ENCODE assay signal across 17 cellular contexts in genomic region chr3:168186293-168186983, GRCh38.
A peak's percentile ranks its signal among the peaks of the same experiment; 100 is the strongest.
DNase-seq lines count a peak whose midpoint lies in the region; ATAC-seq, FAIRE-seq and TF ChIP-seq lines count a peak whose summit lies in the region.
"Had no signal": no experiment of that assay in that cellular context is flagged by ENCODE, and none has a peak within 500 bp of the region (broad histone marks: within the 10 kb centered on the region; RNA-seq: fewer than 3 reads in every experiment).

No MANE protein-coding gene starts in this region.

- H4K20me1 ChIP-seq in fibroblast of lung (ENCODE audit: control insufficient read depth, extremely low read depth, insufficient read depth, low read length), result no peaks in the 10 kb centered on the region
- H4K20me1 ChIP-seq in smooth muscle cell (ENCODE audit: low read depth), result no peaks in the 10 kb centered on the region

- no peak overlapping the region for H2AFZ ChIP-seq in fibroblast of lung (ENCODE audit: low read length)
- no peak overlapping the region for H2AFZ ChIP-seq in smooth muscle cell (ENCODE audit: low read depth)

- FAIRE-seq in HTR-8/SVneo (lab: Jason Lieb, UNC), result peak; percentile 13
- FAIRE-seq: GM12891, GM18507 had no signal

- H3K4me2 ChIP-seq in fibroblast of lung (ENCODE audit: extremely low read depth, insufficient read depth, low read length) (peak overlapping the region; percentile 11), smooth muscle cell (no peak overlapping the region)

- TF ChIP-seq CTCF in fibroblast of lung (conservative IDR thresholded peaks at IDR 0.05 in 1 of 2, IDR thresholded peaks at IDR 0.05 in 1 of 2; ENCODE audit: low read depth in 1 of 2, low read length in 2 of 2) (no peak), lung (IDR thresholded peaks at IDR 0.05; ENCODE audit: control extremely low read depth, extremely low read depth) (no peak), smooth muscle cell (IDR thresholded peaks at IDR 0.05; ENCODE audit: borderline replicate concordance, insufficient read depth, poor library complexity, severe bottlenecking) (no peak)

- 62 to 79% methylated on average over 5 of the region's 5 CpGs for WGBS in lung, 2 donors
- WGBS in smooth muscle cell (ENCODE audit: low lambda C conversion rate), result 96% methylated on average over 5 of the region's 5 CpGs

- H3K27me3 ChIP-seq in fibroblast of lung (ENCODE audit: control insufficient read depth, insufficient read depth, low read length) (no peaks in the 10 kb centered on the region), lung (ENCODE audit: control insufficient read depth, insufficient read depth) (no peaks in the 10 kb centered on the region), smooth muscle cell (ENCODE audit: low read depth) (no peaks in the 10 kb centered on the region)
- H3K27me3 ChIP-seq: MG63, SJCRH30 had no signal

- H3K4me3 Mint-ChIP-seq in T-helper 17 cell, result no peak overlapping the region

- DNase-seq in HTR-8/SVneo (ENCODE audit: insufficient read length, low spot score) (no peak), NCI-H446 (lab: John Stamatoyannopoulos, UW) (peak; percentile 21 to 52), fibroblast of lung (ENCODE audit: low read depth in 2 of 2) (peak in 1 of 2 donors; percentile 85), lung (ENCODE audit: low spot score) (no peak), smooth muscle cell (lab: John Stamatoyannopoulos, UW; ENCODE audit: unreplicated experiment) (no peak), T-helper 17 cell (no peak)
- DNase-seq in activated CD8-positive, alpha-beta memory T cell treated with anti-CD3 and anti-CD28 coated beads, Interleukin-2, amount 50 U/mL, for 48 hours, result no peak
- DNase-seq: DMS 273 treated with DMSO at 0.1 percent for 48 hours, GF-D8, MG63, NCI-H1930, NCI-H526 treated with DMSO at 0.1 percent for 48 hours, SJCRH30 had no signal

- H3K9me3 ChIP-seq in fibroblast of lung (ENCODE audit: control insufficient read depth, insufficient read depth, low read depth, low read length) (no peaks in the 10 kb centered on the region), lung (ENCODE audit: control insufficient read depth in 2 of 2, insufficient read depth in 1 of 2, low read length in 1 of 2) (no peaks in the 10 kb centered on the region), smooth muscle cell (replicated peaks; ENCODE audit: low read depth) (no peaks in the 10 kb centered on the region), T-helper 17 cell (ENCODE audit: control insufficient read depth, low read length, poor library complexity, severe bottlenecking) (no peaks in the 10 kb centered on the region)
- H3K9me3 ChIP-seq: MG63, SJCRH30 had no signal

- peaks cover 11% of the 10 kb centered on the region for H3K27me3 Mint-ChIP-seq in T-helper 17 cell

- H3K36me3 ChIP-seq in fibroblast of lung (ENCODE audit: control insufficient read depth, insufficient read depth, low read length), result no peaks in the 10 kb centered on the region
- H3K36me3 ChIP-seq in lung (ENCODE audit: control insufficient read depth in 2 of 2, insufficient read depth in 2 of 2, low read length in 2 of 2), result no peaks in the 10 kb centered on the region
- no peaks in the 10 kb centered on the region for H3K36me3 ChIP-seq in smooth muscle cell (ENCODE audit: low read depth)
- H3K36me3 ChIP-seq: MG63, SJCRH30 had no signal

- H3K36me3 Mint-ChIP-seq in T-helper 17 cell (ENCODE audit: low read depth), result no peaks in the 10 kb centered on the region

- H3K27ac ChIP-seq in fibroblast of lung (ENCODE audit: insufficient read depth, low read length), result no peak overlapping the region
- no peak overlapping the region for H3K27ac ChIP-seq in lung (ENCODE audit: low read depth in 1 of 2, low read length in 1 of 2)
- H3K27ac ChIP-seq in smooth muscle cell (ENCODE audit: low read depth), result no peak overlapping the region
- H3K27ac ChIP-seq: C4-2B, RWPE1, SJCRH30 had no signal

- no peak overlapping the region for H3K4me3 ChIP-seq in fibroblast of lung (replicated peaks in 1 of 4; ENCODE audit: control extremely low read depth in 1 of 4, insufficient read depth in 1 of 4, low read depth in 3 of 4, low read length in 4 of 4)
- no peak overlapping the region for H3K4me3 ChIP-seq in lung
- H3K4me3 ChIP-seq in smooth muscle cell, result no peak overlapping the region
- H3K4me3 ChIP-seq: MG63, SJCRH30 had no signal

- peak; percentile 30 for ATAC-seq in lung (ENCODE audit: insufficient read depth, low FRiP score)
- no peak for ATAC-seq in T-helper 17 cell

- H3K4me1 Mint-ChIP-seq in T-helper 17 cell, result no peaks in the 10 kb centered on the region

- no peaks in the 10 kb centered on the region for H3F3A ChIP-seq in smooth muscle cell (ENCODE audit: low read depth)

- H3K9ac ChIP-seq in fibroblast of lung (ENCODE audit: insufficient read depth, low read length), result no peak overlapping the region
- no peak overlapping the region for H3K9ac ChIP-seq in smooth muscle cell (ENCODE audit: low read depth)

- no peaks in the 10 kb centered on the region for H3K4me1 ChIP-seq in fibroblast of lung (ENCODE audit: control insufficient read depth, extremely low read depth, insufficient read depth, low read length)
- no peaks in the 10 kb centered on the region for H3K4me1 ChIP-seq in lung (ENCODE audit: control insufficient read depth in 2 of 2, insufficient read depth in 2 of 2, low read length in 2 of 2)
- H3K4me1 ChIP-seq in smooth muscle cell (ENCODE audit: low read depth), result no peaks in the 10 kb centered on the region
- H3K4me1 ChIP-seq: SJCRH30 had no signal

- H3K79me2 ChIP-seq in fibroblast of lung (ENCODE audit: control insufficient read depth, insufficient read depth, low read length) (no peaks in the 10 kb centered on the region), smooth muscle cell (ENCODE audit: low read depth) (no peaks in the 10 kb centered on the region)

- H3K27ac Mint-ChIP-seq in T-helper 17 cell, result no peak overlapping the region

Comparison
In these comparisons a context has a peak if more than half of its experiments do, and no peak if none do; other contexts are left out.
1. DNase-seq: peak in NCI-H446 (2 of 2); none in HTR-8/SVneo (single experiment), lung (single experiment), activated CD8-positive, alpha-beta memory T cell treated with anti-CD3 and anti-CD28 coated beads, Interleukin-2, amount 50 U/mL, for 48 hours (single experiment), smooth muscle cell (single experiment) and T-helper 17 cell (0 of 3).